Comparison of ENCODE assay signal across 9 cellular contexts in genomic region chr2:236887519-236887918, GRCh38.
DNase-seq lines count a peak whose midpoint lies in the region; ATAC-seq and TF ChIP-seq lines count a peak whose summit lies in the region.
"Had no signal": no experiment of that assay in that cellular context is flagged by ENCODE, and none has a peak within 500 bp of the region (broad histone marks: within the 10 kb centered on the region; RNA-seq: fewer than 3 reads in every experiment).

No MANE protein-coding gene starts in this region.

- H3K4me2 ChIP-seq in neuronal stem cell (ENCODE audit: insufficient read depth, low read length, poor library complexity, severe bottlenecking), result no peak overlapping the region

- no peak overlapping the region for H3K18ac ChIP-seq in neuronal stem cell (ENCODE audit: low read length)

- no peak overlapping the region for H3K14ac ChIP-seq in neuronal stem cell (ENCODE audit: low read length)

- H3K36me3 ChIP-seq in neuronal stem cell (replicated peaks in 1 of 2; ENCODE audit: control insufficient read depth in 2 of 2, insufficient read depth in 2 of 2, low read length in 2 of 2), result no peaks in the 10 kb centered on the region
- H3K36me3 ChIP-seq in urinary bladder (ENCODE audit: insufficient read depth), result no peaks in the 10 kb centered on the region

- H3K9ac ChIP-seq in neuronal stem cell (ENCODE audit: low read depth, low read length, poor library complexity), result no peak overlapping the region

- no peak overlapping the region for H2BK15ac ChIP-seq in neuronal stem cell (ENCODE audit: low read length)

- H2AK5ac ChIP-seq in neuronal stem cell (ENCODE audit: low read depth, low read length), result no peak overlapping the region

- peaks cover 0 to 5% of the 10 kb centered on the region in 2 donors for H3K9me3 ChIP-seq in neuronal stem cell (replicated peaks in 1 of 2; ENCODE audit: control insufficient read depth in 2 of 2, insufficient read depth in 1 of 2, low read depth in 1 of 2, low read length in 2 of 2)

- no CpG with 5 or more reads among the region's 6 CpGs for WGBS in neuronal stem cell (ENCODE audit: extremely low coverage in 2 of 2, insufficient read length in 2 of 2, insufficient replicate concordance in 1 of 2), 2 donors
- WGBS in urinary bladder, result 27% methylated on average over 6 of the region's 6 CpGs

- ATAC-seq in GM21786 (IDR thresholded peaks at IDR 0.05; ENCODE audit: unreplicated experiment), result no peak

- no peaks in the 10 kb centered on the region for H3K27me3 ChIP-seq in neuronal stem cell (ENCODE audit: control insufficient read depth in 3 of 3, insufficient read depth in 3 of 3, low read depth in 1 of 3, low read length in 3 of 3)

- H4K91ac ChIP-seq in neuronal stem cell (ENCODE audit: low read depth, low read length, poor library complexity), result no peak overlapping the region

- H2BK12ac ChIP-seq in neuronal stem cell (ENCODE audit: low read length), result no peak overlapping the region

- H4K8ac ChIP-seq in neuronal stem cell (ENCODE audit: low read depth, low read length), result no peak overlapping the region

- H3K4me3 ChIP-seq in fibroblast of villous mesenchyme (ENCODE audit: low read depth, low read length) (no peak overlapping the region), neuronal stem cell (ENCODE audit: low read length in 2 of 2) (no peak overlapping the region), urinary bladder (ENCODE audit: low read depth, low read length) (no peak overlapping the region)

- DNase-seq in amniotic epithelial cell (ENCODE audit: low read depth) (peak; percentile 35), fibroblast of villous mesenchyme (ENCODE audit: low read depth) (peak; percentile 81), neuronal stem cell (ENCODE audit: low spot score) (no peak), HK-2 (ENCODE audit: unreplicated experiment) (no peak)
- no peak for DNase-seq in central memory CD4-positive, alpha-beta T cell
- DNase-seq: NCI-H1436 treated with DMSO at 0.1 percent for 48 hours; stimulated activated naive CD4-positive, alpha-beta T cell treated with Interleukin-2 at 50 U/mL for 16 hours had no signal

- H3K4ac ChIP-seq in neuronal stem cell (ENCODE audit: low read length), result no peak overlapping the region

- H2AFZ ChIP-seq in neuronal stem cell (ENCODE audit: low read length), result peak overlapping the region; percentile 41

- H3K4me1 ChIP-seq in neuronal stem cell (ENCODE audit: control insufficient read depth in 2 of 2, insufficient read depth in 1 of 2, low read depth in 1 of 2, low read length in 2 of 2) (peaks cover 1 to 6% of the 10 kb centered on the region in 2 donors), urinary bladder (ENCODE audit: insufficient read depth) (no peaks in the 10 kb centered on the region)

- no peak overlapping the region for H2BK5ac ChIP-seq in neuronal stem cell (ENCODE audit: low read length)

- peak; percentile 15 for TF ChIP-seq CTCF in fibroblast of villous mesenchyme (IDR thresholded peaks at IDR 0.05; ENCODE audit: insufficient read depth, low read depth, low read length)

- H3K27ac ChIP-seq in neuronal stem cell (replicated peaks; ENCODE audit: low read length) (no peak overlapping the region), urinary bladder (ENCODE audit: low read depth) (peak overlapping the region; percentile 60)

- H2BK120ac ChIP-seq in neuronal stem cell (ENCODE audit: low read depth, low read length), result no peak overlapping the region

- no peaks in the 10 kb centered on the region for H3K79me1 ChIP-seq in neuronal stem cell (ENCODE audit: low read depth, low read length)

- no peak overlapping the region for H3K23ac ChIP-seq in neuronal stem cell (ENCODE audit: low read depth, low read length, poor library complexity)

Comparison
In these comparisons a context has a peak if more than half of its experiments do, and no peak if none do; other contexts are left out.
1. DNase-seq: peak in amniotic epithelial cell (single experiment) and fibroblast of villous mesenchyme (single experiment); none in neuronal stem cell (single experiment), central memory CD4-positive, alpha-beta T cell (single experiment) and HK-2 (single experiment).